In the genomic region with DNA sequence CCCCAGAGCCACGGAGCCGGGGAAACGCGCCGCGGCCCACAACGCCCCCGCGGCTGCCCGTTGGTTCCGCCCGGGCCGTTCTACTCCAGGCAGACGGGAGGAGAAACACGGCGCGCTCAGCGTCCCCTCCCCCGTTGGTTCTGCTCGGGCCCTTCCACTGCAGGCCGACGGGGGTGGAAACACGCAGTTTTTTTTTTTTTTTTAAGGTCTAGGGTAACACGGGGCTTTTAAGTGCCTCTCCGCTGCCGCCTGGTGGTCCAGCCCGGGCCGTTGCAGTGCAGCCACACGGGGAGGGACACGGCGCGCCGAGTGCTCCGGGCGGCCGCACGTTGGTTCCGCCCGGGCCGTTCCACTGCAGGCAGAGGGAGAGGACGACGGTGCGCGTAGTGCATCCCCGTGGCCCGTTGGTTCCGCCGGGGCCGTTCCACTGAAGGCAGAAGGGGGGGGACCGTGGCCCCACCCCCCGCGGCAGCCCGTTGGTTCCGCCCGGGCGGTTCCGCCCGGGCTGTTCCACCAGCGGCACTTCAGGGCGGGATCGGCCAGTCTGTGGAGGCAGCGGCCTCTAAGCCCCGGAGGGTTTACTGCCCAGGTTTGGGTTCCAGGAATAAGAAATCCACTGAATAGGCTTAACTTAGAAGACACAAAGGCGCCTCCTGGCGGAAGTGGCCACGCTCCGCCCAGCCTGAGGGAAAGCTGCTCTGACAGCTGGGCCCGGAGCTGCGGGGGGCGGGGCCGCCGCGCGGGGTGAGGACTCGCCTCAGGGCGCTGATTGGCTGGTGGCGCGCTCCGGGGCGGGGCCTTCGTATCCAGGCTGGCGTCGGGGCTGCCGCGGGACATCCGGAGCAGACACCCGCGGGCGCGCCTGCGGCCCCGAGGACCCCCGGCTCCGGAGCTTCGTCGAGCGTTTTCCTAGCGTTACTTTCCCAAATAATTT, we compare ENCODE assay signal across 8 cellular contexts. TPM values are rescaled to one million over a fixed set of nuclear protein-coding genes. Genes with fewer than 3 reads are reported as not detected.
DNase-seq lines count a peak whose midpoint lies in the region; ATAC-seq and TF ChIP-seq lines count a peak whose summit lies in the region.
"Not testable (repeated sequence)": the region's sequence is repeated elsewhere in the genome, so short reads cannot be mapped to it uniquely, and the experiment has no call there.

SLC35E2B (minus strand) TSS at position 82 of the 934 bp plus-strand sequence. CDS start 16,096 bp downstream, outside the sequence.

- peak within 1 kb of the TSS; percentile 79 for H3K4me3 Mint-ChIP-seq in dendritic cell treated with granulocyte-macrophage colony-stimulating factor and Interleukin-4, amounts not matched to agents 40 ng/mL and 50 ng/mL, for 4 days

- TF ChIP-seq POLR2A in right lobe of liver (IDR thresholded peaks at IDR 0.05): not testable (repeated sequence)

- not testable (repeated sequence) for H3K27me3 Mint-ChIP-seq in dendritic cell treated with granulocyte-macrophage colony-stimulating factor and Interleukin-4, amounts not matched to agents 40 ng/mL and 50 ng/mL, for 4 days

- H3K4me3 ChIP-seq in right lobe of liver: peak within 1 kb of the TSS; percentile 54 to 63 (median 62)

- H3K4me1 Mint-ChIP-seq in dendritic cell treated with granulocyte-macrophage colony-stimulating factor and Interleukin-4, amounts not matched to agents 40 ng/mL and 50 ng/mL, for 4 days (ENCODE audit: low read depth): not testable (repeated sequence)

- not testable (repeated sequence) for H3K9me3 ChIP-seq in right lobe of liver

- ATAC-seq in GM19397 (IDR thresholded peaks at IDR 0.05; ENCODE audit: unreplicated experiment) (peak; percentile 77), HG03521 (IDR thresholded peaks at IDR 0.05; ENCODE audit: unreplicated experiment) (peak; percentile 74), right lobe of liver (peak; percentile 85 to 93 (median 90))

- H3K9me3 Mint-ChIP-seq in dendritic cell treated with granulocyte-macrophage colony-stimulating factor and Interleukin-4, amounts not matched to agents 40 ng/mL and 50 ng/mL, for 4 days: not testable (repeated sequence)

- H3K36me3 Mint-ChIP-seq in dendritic cell treated with granulocyte-macrophage colony-stimulating factor and Interleukin-4, amounts not matched to agents 40 ng/mL and 50 ng/mL, for 4 days (ENCODE audit: low read depth): peaks cover 19% of the 10 kb centered on the region

- not testable (repeated sequence) for H3K4me1 ChIP-seq in right lobe of liver

- peak within 1 kb of the TSS; percentile 92 to 94 (median 93) for H3K27ac ChIP-seq in right lobe of liver

- peak within 1 kb of the TSS; percentile 89 for H3K27ac Mint-ChIP-seq in dendritic cell treated with granulocyte-macrophage colony-stimulating factor and Interleukin-4, amounts not matched to agents 40 ng/mL and 50 ng/mL, for 4 days

- not testable (repeated sequence) for H3K27me3 ChIP-seq in right lobe of liver

- peak; percentile 38 to 89 (median 82) for DNase-seq in C1 segment of cervical spinal cord (lab: John Stamatoyannopoulos, UW)
- DNase-seq in NCI-H748 treated with DMSO at 0.1 percent for 48 hours (lab: John Stamatoyannopoulos, UW): peak; percentile 37
- peak; percentile 62 to 91 for DNase-seq in activated CD4-positive, alpha-beta T cell treated with anti-CD3 and anti-CD28 coated beads, Interleukin-2, amount 50 U/mL, for 24 hours (ENCODE audit: low read depth in 1 of 2, low spot score in 1 of 2)
- DNase-seq in right lobe of liver: peak; percentile 89 to 95 (median 94)
- DNase-seq in stimulated activated CD4-positive, alpha-beta T cell treated with anti-CD3 and anti-CD28 coated beads, Interleukin-4, amount 100 ng/mL, for 1 hour: peak; percentile 93

- WGBS in right lobe of liver (ENCODE audit: insufficient coverage, low coverage, low lambda C conversion rate, missing lambda C conversion rate): no CpG with 5 or more reads among the region's 98 CpGs

- H3K36me3 ChIP-seq in right lobe of liver: not testable (repeated sequence)

- TF ChIP-seq CTCF in right lobe of liver (IDR thresholded peaks at IDR 0.05): peak in 1 of 4 donors; percentile 11

- intact Hi-C loops in dendritic cell treated with granulocyte-macrophage colony-stimulating factor and Interleukin-4, amounts not matched to agents 40 ng/mL and 50 ng/mL, for 4 days (cut with micrococcal nuclease); right lobe of liver (cut with DNase I): not testable (repeated sequence)

RNA-seq across cellular contexts. Expression of gene SLC35E2B, which starts in this region (rescaled TPM):
- total RNA-seq in right lobe of liver: 10 to 100 TPM; 13.4 to 19.9 (median 17.0) TPM

Comparison
In these comparisons a context has a peak if more than half of its experiments do, and no peak if none do; other contexts are left out.
1. Peak in every context shown above with its lines: DNase-seq, ATAC-seq, H3K4me3 ChIP-seq and H3K27ac ChIP-seq.
2. DNase-seq: peak in every context shown above with its lines; median percentile 94 in right lobe of liver; 93 in stimulated activated CD4-positive, alpha-beta T cell treated with anti-CD3 and anti-CD28 coated beads, Interleukin-4, amount 100 ng/mL, for 1 hour; 82 in C1 segment of cervical spinal cord; 76 in activated CD4-positive, alpha-beta T cell treated with anti-CD3 and anti-CD28 coated beads, Interleukin-2, amount 50 U/mL, for 24 hours; 37 in NCI-H748 treated with DMSO at 0.1 percent for 48 hours.